In genomic region chr6:68638225-68638900, GRCh38 we compare ENCODE assay signal across 8 cellular contexts. TPM values are rescaled to one million over a fixed set of nuclear protein-coding genes. Genes with fewer than 3 reads are reported as not detected.
DNase-seq lines count a peak whose midpoint lies in the region; ATAC-seq, FAIRE-seq and TF ChIP-seq lines count a peak whose summit lies in the region.

No MANE protein-coding gene starts in this region.

- no peak overlapping the region for H3K27ac ChIP-seq in astrocyte (ENCODE audit: low read depth, low read length)

- no peak overlapping the region for H3K4me3 ChIP-seq in astrocyte (ENCODE audit: insufficient read depth, low read depth, low read length)

- no peak overlapping the region for H3K4me3 Mint-ChIP-seq in astrocyte (ENCODE audit: unreplicated experiment)

- H3K9me3 ChIP-seq in astrocyte (ENCODE audit: insufficient read depth, low read depth, low read length): no peaks in the 10 kb centered on the region

- peaks cover 21% of the 10 kb centered on the region for H3K27me3 Mint-ChIP-seq in astrocyte (ENCODE audit: low read depth, unreplicated experiment)

- H3K27me3 ChIP-seq in astrocyte (ENCODE audit: insufficient read depth, low read length): peaks cover 28% of the 10 kb centered on the region

- no peak overlapping the region for H3K27ac Mint-ChIP-seq in astrocyte (ENCODE audit: unreplicated experiment)

- H3K36me3 ChIP-seq in astrocyte (ENCODE audit: insufficient read depth, low read length): no peaks in the 10 kb centered on the region

- no peaks in the 10 kb centered on the region for H3K9me3 Mint-ChIP-seq in astrocyte (ENCODE audit: unreplicated experiment)

- no peak for ATAC-seq in GM21423 (IDR thresholded peaks at IDR 0.05; ENCODE audit: unreplicated experiment)

- peak; percentile 5 for DNase-seq in NOMO-1 treated with DMSO at 0.1 percent for 48 hours (lab: John Stamatoyannopoulos, UW; ENCODE audit: unreplicated experiment)
- no peak for DNase-seq in NOMO-1 treated with dmso at 0.1 percent for 144 hours (lab: John Stamatoyannopoulos, UW; ENCODE audit: unreplicated experiment)
- peak; percentile 50 for DNase-seq in NAMALWA (ENCODE audit: low spot score)
- DNase-seq in astrocyte (ENCODE audit: low read depth): no peak
- peak; percentile 88 for DNase-seq in inferior parietal cortex (ENCODE audit: extremely low spot score)
- DNase-seq in urothelium cell line (ENCODE audit: low spot score): peak; percentile 15
- no peak for DNase-seq in GM19240 (ENCODE audit: insufficient read length, low spot score)

- H3K79me2 ChIP-seq in astrocyte (ENCODE audit: insufficient read depth, low read length): no peaks in the 10 kb centered on the region

- H3K4me1 ChIP-seq in astrocyte (ENCODE audit: insufficient read depth, low read length): no peaks in the 10 kb centered on the region

- H4K20me1 ChIP-seq in astrocyte (ENCODE audit: insufficient read depth, low read length): no peaks in the 10 kb centered on the region

- FAIRE-seq in astrocyte (lab: Jason Lieb, UNC): no peak
- no peak for FAIRE-seq in urothelium cell line (lab: Jason Lieb, UNC)

- no peak overlapping the region for H2AFZ ChIP-seq in astrocyte (ENCODE audit: low read depth, low read length)

- H3K4me2 ChIP-seq in astrocyte (ENCODE audit: low read length): no peak overlapping the region

- H3K36me3 Mint-ChIP-seq in astrocyte (ENCODE audit: low read depth, unreplicated experiment): no peaks in the 10 kb centered on the region

- peaks cover 9% of the 10 kb centered on the region for H3K4me1 Mint-ChIP-seq in astrocyte (ENCODE audit: low read depth, unreplicated experiment)

- no peak overlapping the region for H3K9ac ChIP-seq in astrocyte (ENCODE audit: low read length)

- peak; percentile 72 for TF ChIP-seq CTCF in astrocyte (IDR thresholded peaks at IDR 0.05; ENCODE audit: insufficient read depth, low read depth, low read length)

RNA-seq across cellular contexts. Expression of gene ADGRB3, which starts 3.3 kb away (rescaled TPM):
- total RNA-seq in astrocyte: 0.77 and 0.87 TPM in 2 replicates

Comparison
In these comparisons a context has a peak if more than half of its experiments do, and no peak if none do; other contexts are left out.
1. DNase-seq: peak in NOMO-1 treated with DMSO at 0.1 percent for 48 hours (single experiment), NAMALWA (single experiment), inferior parietal cortex (single experiment) and urothelium cell line (single experiment); none in NOMO-1 treated with dmso at 0.1 percent for 144 hours (single experiment), astrocyte (single experiment) and GM19240 (single experiment).